ENCODE assay signal across 1 cellular context in the genomic region with DNA sequence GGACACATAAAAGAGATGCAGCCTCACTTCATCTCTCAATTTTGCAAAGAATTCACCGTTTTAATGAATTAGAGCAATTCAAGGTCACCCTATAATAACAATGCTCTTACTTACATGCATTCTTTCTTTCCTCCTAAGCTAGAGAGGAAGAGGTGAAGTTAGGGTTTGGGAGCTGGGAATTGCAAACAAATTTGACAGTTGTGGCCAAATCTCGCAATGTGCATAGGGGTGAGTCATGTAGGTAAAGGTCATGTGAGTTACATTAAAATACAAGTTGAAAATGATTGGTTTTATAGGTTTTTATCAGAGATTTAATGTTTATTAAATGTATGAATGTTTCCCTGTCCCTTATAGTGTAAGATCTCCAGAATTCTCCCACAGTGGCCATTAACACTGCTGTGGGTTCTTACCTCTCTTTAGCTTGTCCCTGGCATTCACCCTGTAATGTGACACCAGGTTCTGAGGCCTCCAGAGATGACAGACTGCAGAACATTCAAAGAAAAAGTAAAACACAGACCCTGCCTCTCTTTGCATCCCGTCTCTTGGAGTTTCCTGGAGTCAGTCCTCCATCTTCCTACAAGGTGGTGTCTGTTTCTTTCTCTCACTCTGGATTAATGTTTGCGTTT.
TF ChIP-seq lines count a peak whose summit lies in the region.

No MANE protein-coding gene starts in this region.

TF ChIP-seq in WTC11, 78 proteins besides CTCF, POLR2A, EP300 and RAD21:
- TF ChIP-seq ELF4 (CRISPR knock-in tag; IDR thresholded peaks at IDR 0.05; ENCODE audit: low read depth) (no peak), ZNF423 (CRISPR knock-in tag; IDR thresholded peaks at IDR 0.05) (no peak)
